ENCODE assay signal across 8 cellular contexts in the genomic region with DNA sequence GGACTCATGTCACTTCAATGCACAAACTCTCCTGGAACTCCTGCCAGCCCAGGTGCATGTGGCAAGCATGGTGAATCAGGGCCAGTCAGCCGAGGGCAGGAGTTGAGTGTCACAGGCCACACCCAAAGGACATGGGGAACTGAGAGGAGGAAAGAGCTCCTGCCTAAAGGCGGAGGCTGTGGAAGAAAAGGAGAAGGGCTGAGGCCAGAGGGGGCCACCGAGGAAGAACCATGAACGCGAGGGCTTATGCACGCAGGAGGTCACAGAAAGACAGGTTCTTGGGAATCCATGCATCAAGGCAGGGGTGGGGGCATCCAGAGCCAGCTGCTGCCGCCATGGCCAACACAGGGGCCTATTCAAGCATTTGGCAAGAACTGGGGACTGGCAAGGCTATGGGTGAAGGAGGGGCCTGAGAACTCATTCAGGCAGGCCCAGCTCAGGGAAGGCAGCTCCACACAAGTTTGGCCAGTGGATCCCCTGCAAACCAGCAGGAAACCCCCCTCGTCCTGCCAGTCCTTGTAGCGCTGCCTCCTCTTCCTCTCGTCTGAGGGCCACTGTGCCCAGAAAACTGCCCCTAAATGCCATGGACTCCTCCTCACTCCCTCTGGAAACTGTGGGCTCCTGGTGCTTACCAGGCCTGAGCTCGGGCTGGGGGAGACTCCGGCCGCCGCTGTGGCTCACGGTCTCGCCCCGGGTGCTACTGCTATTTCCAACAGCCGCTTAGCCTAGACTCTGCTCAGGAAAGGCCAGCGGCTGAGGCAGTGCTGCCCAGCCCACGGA. TPM values are rescaled to one million over a fixed set of nuclear protein-coding genes. Genes with fewer than 3 reads are reported as not detected.
A peak's percentile ranks its signal among the peaks of the same experiment; 100 is the strongest.
DNase-seq lines count a peak whose midpoint lies in the region; ATAC-seq and TF ChIP-seq lines count a peak whose summit lies in the region.

No MANE protein-coding gene starts in this region.

- CTCF ChIA-PET in activated CD4-positive, alpha-beta T cell treated with anti-CD3 and anti-CD28 coated beads, Interleukin-2, amount 10 ng/mL, durations not matched to agents 7 days and 5 days (lab: Charles Lee): interaction anchor here (0.6 to 7.0 kb wide), 7 partner anchors 10 to 165 kb away, joined by 3 to 73 read pairs (median 5); a partner anchor contains a TSS

- peak overlapping the region; percentile 89 to 93 for H3K27ac ChIP-seq in breast epithelium
- peak overlapping the region; percentile 81 to 98 for H3K27ac ChIP-seq in lung (ENCODE audit: low read depth in 1 of 2, low read length in 1 of 2)
- H3K27ac ChIP-seq in tibial artery: peak overlapping the region; percentile 87 to 89

- H3K4me3 Mint-ChIP-seq in activated CD4-positive, alpha-beta T cell treated with anti-CD3 and anti-CD28 coated beads, Interleukin-2, amount 10 ng/mL, durations not matched to agents 7 days and 5 days: no peak overlapping the region

- H3K9me3 ChIP-seq in breast epithelium: no peaks in the 10 kb centered on the region
- no peaks in the 10 kb centered on the region for H3K9me3 ChIP-seq in lung (ENCODE audit: control insufficient read depth in 2 of 2, insufficient read depth in 1 of 2, low read length in 1 of 2)
- H3K9me3 ChIP-seq in tibial artery: no peaks in the 10 kb centered on the region

- H3K36me3 ChIP-seq in breast epithelium: no peaks in the 10 kb centered on the region
- peaks cover 4 to 24% of the 10 kb centered on the region in 2 donors for H3K36me3 ChIP-seq in lung (ENCODE audit: control insufficient read depth in 2 of 2, insufficient read depth in 2 of 2, low read length in 2 of 2)
- peaks cover 3 to 32% (median 13%) of the 10 kb centered on the region in 3 donors for H3K36me3 ChIP-seq in tibial artery

- H3K9me3 Mint-ChIP-seq in activated CD4-positive, alpha-beta T cell treated with anti-CD3 and anti-CD28 coated beads, Interleukin-2, amount 10 ng/mL, durations not matched to agents 7 days and 5 days: no peaks in the 10 kb centered on the region

- TF ChIP-seq CTCF in breast epithelium (IDR thresholded peaks at IDR 0.05): no peak
- no peak for TF ChIP-seq CTCF in lung (IDR thresholded peaks at IDR 0.05; ENCODE audit: control extremely low read depth, extremely low read depth)
- TF ChIP-seq CTCF in tibial artery (IDR thresholded peaks at IDR 0.05): no peak

- no peaks in the 10 kb centered on the region for H3K27me3 Mint-ChIP-seq in activated CD4-positive, alpha-beta T cell treated with anti-CD3 and anti-CD28 coated beads, Interleukin-2, amount 10 ng/mL, durations not matched to agents 7 days and 5 days

- intact Hi-C loops in breast epithelium (cut with DNase I; ENCODE audit: low total_unique reads) (no loop called here), tibial artery (cut with DNase I; ENCODE audit: low total_unique reads) (loop anchor here (5.0 kb wide), 1 partner anchor 1310 kb away; no protein-coding TSS in a partner anchor)

- peaks cover 49% of the 10 kb centered on the region for H3K4me1 Mint-ChIP-seq in activated CD4-positive, alpha-beta T cell treated with anti-CD3 and anti-CD28 coated beads, Interleukin-2, amount 10 ng/mL, durations not matched to agents 7 days and 5 days

- H3K4me1 ChIP-seq in breast epithelium: peaks cover 0 to 19% of the 10 kb centered on the region in 2 donors
- peaks cover 3 to 32% of the 10 kb centered on the region in 2 donors for H3K4me1 ChIP-seq in lung (ENCODE audit: control insufficient read depth in 2 of 2, insufficient read depth in 2 of 2, low read length in 2 of 2)
- H3K4me1 ChIP-seq in tibial artery: peaks cover 7 to 43% (median 34%) of the 10 kb centered on the region in 4 donors

- WGBS in lung, 2 donors: 48 to 53% methylated on average over 20 of the region's 20 CpGs

- no peak for DNase-seq in activated CD4-positive, alpha-beta T cell treated with anti-CD3 and anti-CD28 coated beads, Interleukin-2, amount 10 ng/mL, durations not matched to agents 7 days and 5 days
- no peak for DNase-seq in activated CD4-positive, alpha-beta T cell treated with anti-CD3 and anti-CD28 coated beads for 1 hour
- DNase-seq in breast epithelium (ENCODE audit: low spot score in 2 of 2) (peak in 1 of 2 donors; percentile 65), lung (ENCODE audit: low spot score) (peak; percentile 56), tibial artery (peak; percentile 46 to 72), NAMALWA (ENCODE audit: low spot score) (no peak)
- no peak for DNase-seq in stimulated activated CD4-positive, alpha-beta T cell treated with anti-CD3 and anti-CD28 coated beads, Interleukin-12 subunit alpha, Interleukin-12 subunit beta, amount 100 ng/mL, for 4 hours

- TF ChIP-seq POLR2A in breast epithelium (IDR thresholded peaks at IDR 0.05): no peak

- peaks cover 2% of the 10 kb centered on the region for H3K36me3 Mint-ChIP-seq in activated CD4-positive, alpha-beta T cell treated with anti-CD3 and anti-CD28 coated beads, Interleukin-2, amount 10 ng/mL, durations not matched to agents 7 days and 5 days (ENCODE audit: low read depth)

- H3K27me3 ChIP-seq in breast epithelium: no peaks in the 10 kb centered on the region
- H3K27me3 ChIP-seq in lung (ENCODE audit: control insufficient read depth, insufficient read depth): no peaks in the 10 kb centered on the region
- H3K27me3 ChIP-seq in tibial artery: no peaks in the 10 kb centered on the region

- H3K27ac Mint-ChIP-seq in activated CD4-positive, alpha-beta T cell treated with anti-CD3 and anti-CD28 coated beads, Interleukin-2, amount 10 ng/mL, durations not matched to agents 7 days and 5 days: peak overlapping the region; percentile 54

- H3K4me3 ChIP-seq in breast epithelium: peak overlapping the region; percentile 58 to 71 (median 58)
- H3K4me3 ChIP-seq in lung: no peak overlapping the region
- peak overlapping the region; percentile 60 to 74 for H3K4me3 ChIP-seq in tibial artery

- POLR2A ChIA-PET in activated CD4-positive, alpha-beta T cell treated with anti-CD3 and anti-CD28 coated beads, Interleukin-2, amount 10 ng/mL, durations not matched to agents 7 days and 5 days (lab: Charles Lee): no interaction called here

- ATAC-seq in lung (ENCODE audit: insufficient read depth, low FRiP score) (no peak), GM21723 (IDR thresholded peaks at IDR 0.05; ENCODE audit: unreplicated experiment) (no peak)

RNA-seq across cellular contexts. Expression of a gene that starts 15.4 kb away (rescaled TPM):
- 10 to 100 TPM; 15.1 to 20.4 TPM for total RNA-seq in activated CD4-positive, alpha-beta T cell treated with anti-CD3 and anti-CD28 coated beads, Interleukin-2, amount 10 ng/mL, durations not matched to agents 7 days and 5 days
- 10 to 100 TPM; 24.3 to 45.2 (median 28.1) TPM for total RNA-seq in breast epithelium
- 10 to 100 TPM; 32.2 to 62.4 TPM for total RNA-seq in lung
- polyA plus RNA-seq in lung: 10 to 100 TPM; 25.8 to 32.9 TPM

RNA-seq across cellular contexts. Expression of a gene that starts 45.4 kb away (rescaled TPM):
- 10 to 100 TPM; 45.6 to 51.6 TPM for total RNA-seq in activated CD4-positive, alpha-beta T cell treated with anti-CD3 and anti-CD28 coated beads, Interleukin-2, amount 10 ng/mL, durations not matched to agents 7 days and 5 days
- total RNA-seq in breast epithelium (10 to 100 TPM; 20.2 to 34.8 (median 33.1) TPM), lung (10 to 100 TPM; 30.5 to 34.2 TPM)
- polyA plus RNA-seq in lung: 10 to 100 TPM; 11.9 to 15.5 TPM

Comparison
In these comparisons a context has a peak if more than half of its experiments do, and no peak if none do; other contexts are left out.
1. DNase-seq: peak in lung (single experiment) and tibial artery (2 of 2); none in activated CD4-positive, alpha-beta T cell treated with anti-CD3 and anti-CD28 coated beads, Interleukin-2, amount 10 ng/mL, durations not matched to agents 7 days and 5 days (single experiment), activated CD4-positive, alpha-beta T cell treated with anti-CD3 and anti-CD28 coated beads for 1 hour (single experiment), NAMALWA (single experiment) and stimulated activated CD4-positive, alpha-beta T cell treated with anti-CD3 and anti-CD28 coated beads, Interleukin-12 subunit alpha, Interleukin-12 subunit beta, amount 100 ng/mL, for 4 hours (single experiment).
2. Peak in every context shown above with its lines, with median percentiles within 50 percentile points of each other: H3K27ac ChIP-seq.